Comparison of ENCODE assay signal across 1 cellular context in the genomic region with DNA sequence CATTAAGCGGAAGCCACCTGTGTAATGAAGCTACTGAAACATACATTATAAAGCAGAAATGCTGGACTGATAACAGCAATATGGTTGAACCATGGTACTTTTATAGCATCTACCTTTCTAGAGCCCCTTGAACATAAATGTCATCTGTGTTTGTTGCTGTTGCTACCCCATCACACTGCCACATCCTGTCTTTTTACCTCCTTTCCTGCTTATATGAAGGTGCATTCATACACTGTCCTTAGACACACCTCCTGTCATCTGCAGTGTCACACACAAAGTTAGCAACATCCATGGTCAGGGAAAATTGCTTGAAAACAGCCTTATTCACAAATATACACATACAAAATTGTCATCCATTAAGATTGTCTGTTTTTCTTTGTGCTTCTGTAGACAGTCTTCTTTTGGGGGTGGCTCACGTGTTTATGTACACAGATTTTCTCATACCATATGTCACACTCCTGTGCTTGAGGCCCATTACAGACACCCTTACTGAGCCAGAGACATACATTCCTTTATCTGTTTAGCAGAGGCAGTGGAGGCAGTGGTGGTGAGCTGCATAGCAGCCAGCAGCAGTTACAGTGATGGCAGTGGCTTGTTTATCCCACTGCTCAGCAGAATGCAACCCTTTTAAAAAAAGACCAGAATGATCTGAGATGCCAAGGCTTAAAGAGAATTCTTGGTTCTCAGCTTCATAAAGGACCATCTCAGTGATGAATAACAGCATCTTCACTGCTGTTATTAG.
A peak's percentile ranks its signal among the peaks of the same experiment; 100 is the strongest.
TF ChIP-seq lines count a peak whose summit lies in the region.

No MANE protein-coding gene starts in this region.

TF ChIP-seq in HepG2, 621 proteins besides CTCF, POLR2A, EP300 and RAD21:
- no peak for TF ChIP-seq KDM3A (CRISPR knock-in tag; IDR thresholded peaks at IDR 0.05; ENCODE audit: low read depth)
- TF ChIP-seq FOXO4 (CRISPR knock-in tag; conservative IDR thresholded peaks at IDR 0.05): 0 out of 2 replicates have a peak, but pooled peaks have one; percentile 89
